8 cellular contexts compared by ENCODE assay signal in genomic region chr6:38493929-38494547, GRCh38.
A peak's percentile ranks its signal among the peaks of the same experiment; 100 is the strongest.
DNase-seq lines count a peak whose midpoint lies in the region; ATAC-seq and TF ChIP-seq lines count a peak whose summit lies in the region.

No MANE protein-coding gene starts in this region.

- DNase-seq in DMS114 treated with DMSO at 0.1 percent for 48 hours (lab: John Stamatoyannopoulos, UW; ENCODE audit: unreplicated experiment) (peak; percentile 72), LNCaP clone FGC (ENCODE audit: low read depth) (peak; percentile 46), SKM-1 treated with dmso at 0.1 percent for 144 hours (lab: John Stamatoyannopoulos, UW; ENCODE audit: unreplicated experiment) (peak; percentile 52), adipocyte (ENCODE audit: low read depth) (peak; percentile 86), left cardiac atrium (peak; percentile 63), retinal pigment epithelial cell (ENCODE audit: low read depth) (no peak)

- H3K9me3 ChIP-seq in adipocyte (ENCODE audit: control insufficient read depth, low read length): no peaks in the 10 kb centered on the region

- peak; percentile 79 for TF ChIP-seq CTCF in LNCaP clone FGC (IDR thresholded peaks at IDR 0.05; ENCODE audit: control insufficient read depth, extremely low read depth, insufficient read depth)
- TF ChIP-seq CTCF in retinal pigment epithelial cell (conservative IDR thresholded peaks at IDR 0.05; ENCODE audit: low read depth, low read length): peak; percentile 74

- intact Hi-C loops in left cardiac atrium (cut with DNase I): loop anchor here in 1 of 2 donors (10.0 kb wide), 1 partner anchor 699 kb away; no protein-coding TSS in a partner anchor

- H3K9ac ChIP-seq in adipocyte (ENCODE audit: low read length): no peak overlapping the region

- H3K36me3 ChIP-seq in adipocyte (ENCODE audit: control insufficient read depth, insufficient read depth, low read length, severe bottlenecking): no peaks in the 10 kb centered on the region

- H3K27me3 ChIP-seq in adipocyte (replicated peaks; ENCODE audit: control insufficient read depth, insufficient read depth, low read length): no peaks in the 10 kb centered on the region

- peaks cover 18% of the 10 kb centered on the region for H3K4me1 ChIP-seq in adipocyte (ENCODE audit: control insufficient read depth, insufficient read depth, low read length)

- H3K4me3 ChIP-seq in LNCaP clone FGC (ENCODE audit: low read depth, low read length): no peak overlapping the region
- H3K4me3 ChIP-seq in adipocyte (ENCODE audit: low read length): no peak overlapping the region
- H3K4me3 ChIP-seq in retinal pigment epithelial cell (ENCODE audit: low read length): no peak overlapping the region

- ATAC-seq in left cardiac atrium (peak in 1 of 2 donors; percentile 24), GM18498 (IDR thresholded peaks at IDR 0.05; ENCODE audit: unreplicated experiment) (no peak), HG03196 (IDR thresholded peaks at IDR 0.05; ENCODE audit: unreplicated experiment) (no peak)
